Comparison of ENCODE assay signal across 1 cellular context in genomic region chr5:179698935-179699639, GRCh38.
TF ChIP-seq lines count a peak whose summit lies in the region.

TSS of gene CANX (plus strand) at chr5:179698967. CDS start at chr5:179705682, 6,715 bp downstream.

TF ChIP-seq in HepG2, 621 proteins besides CTCF, POLR2A, EP300 and RAD21 (continued from another document and continues in another):
- TF ChIP-seq, protein P1, sequence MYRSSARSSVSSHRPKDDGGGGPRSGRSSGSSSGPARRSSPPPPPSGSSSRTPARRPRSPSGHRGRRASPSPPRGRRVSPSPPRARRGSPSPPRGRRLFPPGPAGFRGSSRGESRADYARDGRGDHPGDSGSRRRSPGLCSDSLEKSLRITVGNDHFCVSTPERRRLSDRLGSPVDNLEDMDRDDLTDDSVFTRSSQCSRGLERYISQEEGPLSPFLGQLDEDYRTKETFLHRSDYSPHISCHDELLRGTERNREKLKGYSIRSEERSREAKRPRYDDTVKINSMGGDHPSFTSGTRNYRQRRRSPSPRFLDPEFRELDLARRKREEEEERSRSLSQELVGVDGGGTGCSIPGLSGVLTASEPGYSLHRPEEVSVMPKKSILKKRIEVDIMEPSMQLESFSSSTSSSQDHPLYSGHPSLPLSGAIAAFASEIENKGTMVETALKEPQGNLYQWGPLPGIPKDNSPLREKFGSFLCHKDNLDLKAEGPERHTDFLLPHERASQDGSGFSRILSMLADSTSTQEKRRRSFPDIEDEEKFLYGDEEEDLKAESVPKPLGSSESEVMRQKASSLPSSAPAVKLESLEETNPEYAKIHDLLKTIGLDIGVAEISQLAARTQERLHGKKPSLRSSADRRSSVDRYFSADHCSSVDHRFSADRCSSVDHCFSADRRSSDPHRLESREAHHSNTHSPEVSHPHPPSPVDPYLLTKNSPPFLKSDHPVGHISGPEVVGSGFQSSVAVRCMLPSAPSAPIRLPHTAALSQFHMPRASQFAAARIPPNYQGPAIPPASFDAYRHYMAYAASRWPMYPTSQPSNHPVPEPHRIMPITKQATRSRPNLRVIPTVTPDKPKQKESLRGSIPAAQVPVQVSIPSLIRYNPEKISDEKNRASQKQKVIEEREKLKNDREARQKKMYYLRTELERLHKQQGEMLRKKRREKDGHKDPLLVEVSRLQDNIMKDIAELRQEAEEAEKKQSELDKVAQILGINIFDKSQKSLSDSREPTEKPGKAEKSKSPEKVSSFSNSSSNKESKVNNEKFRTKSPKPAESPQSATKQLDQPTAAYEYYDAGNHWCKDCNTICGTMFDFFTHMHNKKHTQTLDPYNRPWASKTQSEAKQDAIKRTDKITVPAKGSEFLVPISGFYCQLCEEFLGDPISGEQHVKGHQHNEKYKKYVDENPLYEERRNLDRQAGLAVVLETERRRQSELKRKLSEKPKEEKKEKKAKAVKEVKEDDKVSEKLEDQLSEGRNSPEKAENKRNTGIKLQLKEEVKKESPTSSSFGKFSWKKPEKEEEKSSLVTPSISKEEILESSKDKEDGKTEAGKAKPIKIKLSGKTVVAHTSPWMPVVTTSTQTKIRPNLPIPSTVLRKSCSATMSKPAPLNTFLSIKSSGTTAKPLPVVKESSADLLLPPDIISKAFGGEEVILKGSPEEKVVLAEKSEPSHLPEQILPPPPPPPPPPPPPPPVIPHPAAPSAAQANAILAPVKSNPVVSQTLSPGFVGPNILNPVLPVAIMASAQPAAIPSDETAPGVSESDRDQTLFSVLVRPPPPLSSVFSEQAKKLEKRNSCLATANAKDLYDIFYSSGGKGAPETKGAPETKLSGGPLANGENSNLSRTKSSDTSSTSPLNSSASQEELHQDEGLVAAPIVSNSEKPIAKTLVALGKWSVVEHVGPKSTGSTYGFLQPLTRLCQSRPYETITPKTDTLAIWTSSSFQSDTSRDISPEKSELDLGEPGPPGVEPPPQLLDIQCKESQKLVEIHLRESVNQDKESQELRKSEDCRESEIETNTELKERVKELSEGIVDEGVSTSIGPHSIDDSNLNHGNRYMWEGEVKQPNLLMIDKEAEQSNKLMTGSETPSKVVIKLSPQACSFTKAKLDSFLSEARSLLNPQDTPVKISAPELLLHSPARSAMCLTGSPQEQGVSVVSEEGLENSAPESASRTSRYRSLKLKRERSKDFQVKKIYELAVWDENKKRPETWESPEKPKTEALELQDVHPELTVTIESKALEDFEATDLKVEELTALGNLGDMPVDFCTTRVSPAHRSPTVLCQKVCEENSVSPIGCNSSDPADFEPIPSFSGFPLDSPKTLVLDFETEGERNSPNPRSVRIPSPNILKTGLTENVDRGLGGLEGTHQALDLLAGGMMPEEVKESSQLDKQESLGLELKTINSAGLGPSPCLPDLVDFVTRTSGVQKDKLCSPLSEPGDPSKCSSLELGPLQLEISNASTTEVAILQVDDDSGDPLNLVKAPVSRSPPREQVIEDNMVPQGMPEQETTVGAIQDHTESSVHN (CRISPR knock-in tag; IDR thresholded peaks at IDR 0.05): no peak; the same call in 1 of the 2 replicates
- TF ChIP-seq FLYWCH1 (CRISPR knock-in tag; IDR thresholded peaks at IDR 0.05): no peak
- no peak for TF ChIP-seq ZNF280D (CRISPR knock-in tag; IDR thresholded peaks at IDR 0.05)
- TF ChIP-seq YEATS4 (CRISPR knock-in tag; IDR thresholded peaks at IDR 0.05; ENCODE audit: borderline replicate concordance): peak; percentile 95
- TF ChIP-seq ISL2 (CRISPR knock-in tag; IDR thresholded peaks at IDR 0.05): no peak; the same call in 1 of the 2 replicates
- no peak for TF ChIP-seq TBX3 (IDR thresholded peaks at IDR 0.05; ENCODE audit: borderline replicate concordance)
- 0 out of 2 replicates have a peak, but pooled peaks have one; percentile 42 for TF ChIP-seq ATAD3A (CRISPR knock-in tag; IDR thresholded peaks at IDR 0.05)
- TF ChIP-seq REPIN1 (CRISPR knock-in tag; IDR thresholded peaks at IDR 0.05; ENCODE audit: borderline replicate concordance, low read depth): no peak
- TF ChIP-seq TARDBP (CRISPR knock-in tag; IDR thresholded peaks at IDR 0.05): no peak
- no peak for TF ChIP-seq TCF12 (IDR thresholded peaks at IDR 0.05)
- 0 out of 2 replicates have a peak, but pooled peaks have one; percentile 50 for TF ChIP-seq TCF12 (CRISPR knock-in tag; IDR thresholded peaks at IDR 0.05)
- no peak for TF ChIP-seq ZNF282 (IDR thresholded peaks at IDR 0.05; ENCODE audit: partially characterized antibody)
- TF ChIP-seq, protein P2, sequence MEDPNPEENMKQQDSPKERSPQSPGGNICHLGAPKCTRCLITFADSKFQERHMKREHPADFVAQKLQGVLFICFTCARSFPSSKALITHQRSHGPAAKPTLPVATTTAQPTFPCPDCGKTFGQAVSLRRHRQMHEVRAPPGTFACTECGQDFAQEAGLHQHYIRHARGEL (CRISPR knock-in tag; IDR thresholded peaks at IDR 0.05): no peak
- TF ChIP-seq, protein P3, sequence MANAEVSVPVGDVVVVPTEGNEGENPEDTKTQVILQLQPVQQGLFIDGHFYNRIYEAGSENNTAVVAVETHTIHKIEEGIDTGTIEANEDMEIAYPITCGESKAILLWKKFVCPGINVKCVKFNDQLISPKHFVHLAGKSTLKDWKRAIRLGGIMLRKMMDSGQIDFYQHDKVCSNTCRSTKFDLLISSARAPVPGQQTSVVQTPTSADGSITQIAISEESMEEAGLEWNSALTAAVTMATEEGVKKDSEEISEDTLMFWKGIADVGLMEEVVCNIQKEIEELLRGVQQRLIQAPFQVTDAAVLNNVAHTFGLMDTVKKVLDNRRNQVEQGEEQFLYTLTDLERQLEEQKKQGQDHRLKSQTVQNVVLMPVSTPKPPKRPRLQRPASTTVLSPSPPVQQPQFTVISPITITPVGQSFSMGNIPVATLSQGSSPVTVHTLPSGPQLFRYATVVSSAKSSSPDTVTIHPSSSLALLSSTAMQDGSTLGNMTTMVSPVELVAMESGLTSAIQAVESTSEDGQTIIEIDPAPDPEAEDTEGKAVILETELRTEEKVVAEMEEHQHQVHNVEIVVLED (CRISPR knock-in tag; IDR thresholded peaks at IDR 0.05; ENCODE audit: borderline replicate concordance): peak; percentile 53; the same call in 1 of the 2 replicates
- peak in 1 of 2 experiments; percentile 19; a peak in 1 of 4 replicates for TF ChIP-seq NR2F1 (CRISPR knock-in tag; IDR thresholded peaks at IDR 0.05)
- no peak for TF ChIP-seq ZNF225 (CRISPR knock-in tag; IDR thresholded peaks at IDR 0.05)
- TF ChIP-seq KDM2A (CRISPR knock-in tag; IDR thresholded peaks at IDR 0.05; ENCODE audit: borderline replicate concordance, low read depth): 0 out of 2 replicates have a peak, but pooled peaks have one; percentile 50
- no peak for TF ChIP-seq SETDB1 (CRISPR knock-in tag; IDR thresholded peaks at IDR 0.05; ENCODE audit: borderline replicate concordance)
- TF ChIP-seq MYNN (CRISPR knock-in tag; IDR thresholded peaks at IDR 0.05; ENCODE audit: low read depth): peak; percentile 65; the same call in 1 of the 2 replicates
- no peak for TF ChIP-seq ZNF546 (CRISPR knock-in tag; conservative IDR thresholded peaks at IDR 0.05)
- TF ChIP-seq HMGA1 (CRISPR knock-in tag; conservative IDR thresholded peaks at IDR 0.05): no peak
- TF ChIP-seq ZNF543 (CRISPR knock-in tag; IDR thresholded peaks at IDR 0.05): no peak
- TF ChIP-seq E2F1 (CRISPR knock-in tag; IDR thresholded peaks at IDR 0.05): no peak
- no peak for TF ChIP-seq KDM1A (CRISPR knock-in tag; IDR thresholded peaks at IDR 0.05)
- no peak for TF ChIP-seq ZNF382 (CRISPR knock-in tag; IDR thresholded peaks at IDR 0.05; ENCODE audit: borderline replicate concordance)
- TF ChIP-seq ZNF672 (CRISPR knock-in tag; IDR thresholded peaks at IDR 0.05): no peak
- peak; percentile 55; the same call in 1 of the 2 replicates for TF ChIP-seq E2F2 (CRISPR knock-in tag; IDR thresholded peaks at IDR 0.05; ENCODE audit: borderline replicate concordance)
- no peak for TF ChIP-seq GATA4 (IDR thresholded peaks at IDR 0.05; ENCODE audit: borderline replicate concordance, low read depth)
- TF ChIP-seq, protein P4, sequence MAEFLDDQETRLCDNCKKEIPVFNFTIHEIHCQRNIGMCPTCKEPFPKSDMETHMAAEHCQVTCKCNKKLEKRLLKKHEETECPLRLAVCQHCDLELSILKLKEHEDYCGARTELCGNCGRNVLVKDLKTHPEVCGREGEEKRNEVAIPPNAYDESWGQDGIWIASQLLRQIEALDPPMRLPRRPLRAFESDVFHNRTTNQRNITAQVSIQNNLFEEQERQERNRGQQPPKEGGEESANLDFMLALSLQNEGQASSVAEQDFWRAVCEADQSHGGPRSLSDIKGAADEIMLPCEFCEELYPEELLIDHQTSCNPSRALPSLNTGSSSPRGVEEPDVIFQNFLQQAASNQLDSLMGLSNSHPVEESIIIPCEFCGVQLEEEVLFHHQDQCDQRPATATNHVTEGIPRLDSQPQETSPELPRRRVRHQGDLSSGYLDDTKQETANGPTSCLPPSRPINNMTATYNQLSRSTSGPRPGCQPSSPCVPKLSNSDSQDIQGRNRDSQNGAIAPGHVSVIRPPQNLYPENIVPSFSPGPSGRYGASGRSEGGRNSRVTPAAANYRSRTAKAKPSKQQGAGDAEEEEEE (CRISPR knock-in tag; IDR thresholded peaks at IDR 0.05; ENCODE audit: borderline replicate concordance): no peak; the same call in 1 of the 2 replicates
- peak; percentile 79 for TF ChIP-seq ZNF501 (CRISPR knock-in tag; IDR thresholded peaks at IDR 0.05)
- TF ChIP-seq, protein P5, sequence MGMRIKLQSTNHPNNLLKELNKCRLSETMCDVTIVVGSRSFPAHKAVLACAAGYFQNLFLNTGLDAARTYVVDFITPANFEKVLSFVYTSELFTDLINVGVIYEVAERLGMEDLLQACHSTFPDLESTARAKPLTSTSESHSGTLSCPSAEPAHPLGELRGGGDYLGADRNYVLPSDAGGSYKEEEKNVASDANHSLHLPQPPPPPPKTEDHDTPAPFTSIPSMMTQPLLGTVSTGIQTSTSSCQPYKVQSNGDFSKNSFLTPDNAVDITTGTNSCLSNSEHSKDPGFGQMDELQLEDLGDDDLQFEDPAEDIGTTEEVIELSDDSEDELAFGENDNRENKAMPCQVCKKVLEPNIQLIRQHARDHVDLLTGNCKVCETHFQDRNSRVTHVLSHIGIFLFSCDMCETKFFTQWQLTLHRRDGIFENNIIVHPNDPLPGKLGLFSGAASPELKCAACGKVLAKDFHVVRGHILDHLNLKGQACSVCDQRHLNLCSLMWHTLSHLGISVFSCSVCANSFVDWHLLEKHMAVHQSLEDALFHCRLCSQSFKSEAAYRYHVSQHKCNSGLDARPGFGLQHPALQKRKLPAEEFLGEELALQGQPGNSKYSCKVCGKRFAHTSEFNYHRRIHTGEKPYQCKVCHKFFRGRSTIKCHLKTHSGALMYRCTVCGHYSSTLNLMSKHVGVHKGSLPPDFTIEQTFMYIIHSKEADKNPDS (CRISPR knock-in tag; IDR thresholded peaks at IDR 0.05): peak; percentile 79; the same call in 1 of the 2 replicates
- no peak for TF ChIP-seq NCOA5 (CRISPR knock-in tag; IDR thresholded peaks at IDR 0.05)
- TF ChIP-seq JARID2 (CRISPR knock-in tag; IDR thresholded peaks at IDR 0.05; ENCODE audit: insufficient replicate concordance): no peak
- peak; percentile 86 for TF ChIP-seq ZNF234 (CRISPR knock-in tag; conservative IDR thresholded peaks at IDR 0.05)
- no peak for TF ChIP-seq NR3C1 (CRISPR knock-in tag; IDR thresholded peaks at IDR 0.05)
- no peak for TF ChIP-seq ZNF737 (CRISPR knock-in tag; IDR thresholded peaks at IDR 0.05; ENCODE audit: borderline replicate concordance)
- no peak for TF ChIP-seq ZNF777 (CRISPR knock-in tag; IDR thresholded peaks at IDR 0.05)
- no peak for TF ChIP-seq NFE2L1 (CRISPR knock-in tag; IDR thresholded peaks at IDR 0.05; ENCODE audit: borderline replicate concordance)
- TF ChIP-seq KDM6A (CRISPR knock-in tag; IDR thresholded peaks at IDR 0.05; ENCODE audit: low read depth): no peak
- peak; percentile 61; the same call in 1 of the 2 replicates for TF ChIP-seq TFE3 (CRISPR knock-in tag; IDR thresholded peaks at IDR 0.05)
- no peak for TF ChIP-seq ZNF670 (CRISPR knock-in tag; IDR thresholded peaks at IDR 0.05; ENCODE audit: borderline replicate concordance)
